17 cellular contexts compared by ENCODE assay signal in genomic region chr6:156790711-156791110, GRCh38. TPM values are rescaled to one million over a fixed set of nuclear protein-coding genes. Genes with fewer than 3 reads are reported as not detected.
A peak's percentile ranks its signal among the peaks of the same experiment; 100 is the strongest.
DNase-seq lines count a peak whose midpoint lies in the region; ATAC-seq and TF ChIP-seq lines count a peak whose summit lies in the region.
"Had no signal": no experiment of that assay in that cellular context is flagged by ENCODE, and none has a peak within 500 bp of the region (broad histone marks: within the 10 kb centered on the region; RNA-seq: fewer than 3 reads in every experiment).

No MANE protein-coding gene starts in this region.

- H3K36me3 Mint-ChIP-seq in activated naive CD8-positive, alpha-beta T cell: peaks cover 2% of the 10 kb centered on the region
- H3K36me3 Mint-ChIP-seq in activated naive CD8-positive, alpha-beta T cell treated with anti-CD3 and anti-CD28 coated beads, Interleukin-2, amount 50 U/mL, for 24 hours (ENCODE audit: low read depth): peaks cover under 1% of the 10 kb centered on the region
- peaks cover under 1% of the 10 kb centered on the region for H3K36me3 Mint-ChIP-seq in endodermal cell (ENCODE audit: low read depth)
- H3K36me3 Mint-ChIP-seq: immature natural killer cell had no signal

- H3K4me1 ChIP-seq in Loucy (ENCODE audit: insufficient read depth, low read length, poor library complexity, severe bottlenecking) (peaks cover 74% of the 10 kb centered on the region), psoas muscle (peaks cover 89% of the 10 kb centered on the region), endodermal cell (ENCODE audit: control insufficient read depth, insufficient read depth, low read length) (no peaks in the 10 kb centered on the region), GM23248 (ENCODE audit: insufficient read depth) (peaks cover 2% of the 10 kb centered on the region)

- no peaks in the 10 kb centered on the region for H3K9me2 ChIP-seq in Loucy (replicated peaks; ENCODE audit: low read depth, low read length)
- no peaks in the 10 kb centered on the region for H3K9me2 ChIP-seq in GM23248 (ENCODE audit: insufficient read depth)

- H3K36me3 ChIP-seq in Loucy (ENCODE audit: insufficient read depth, low read length): peaks cover 7% of the 10 kb centered on the region
- no peaks in the 10 kb centered on the region for H3K36me3 ChIP-seq in psoas muscle (ENCODE audit: insufficient read depth in 1 of 2, low read depth in 1 of 2)
- H3K36me3 ChIP-seq in endodermal cell (ENCODE audit: control insufficient read depth, insufficient read depth, low read length): peaks cover 1% of the 10 kb centered on the region
- peaks cover 4% of the 10 kb centered on the region; the same call in 1 of the 2 replicates for H3K36me3 ChIP-seq in GM23248 (ENCODE audit: low read depth)

- DNase-seq in activated naive CD8-positive, alpha-beta T cell treated with anti-CD3 and anti-CD28 coated beads, Interleukin-2, amount 50 U/mL, for 24 hours: no peak
- DNase-seq in coronary artery (ENCODE audit: low spot score) (no peak), psoas muscle (no peak), endodermal cell (no peak), GM23248 (no peak)
- DNase-seq: activated T-cell treated with anti-CD3 and anti-CD28 coated beads, Interleukin-2, amount 50 U/mL, for 48 hours; GF-D8; immature natural killer cell; PC-9 had no signal

- peaks cover 94% of the 10 kb centered on the region for H4K20me1 ChIP-seq in Loucy (ENCODE audit: insufficient read depth, low read length, poor library complexity, severe bottlenecking)
- H4K20me1 ChIP-seq in GM23248 (ENCODE audit: insufficient read depth): peaks cover 17% of the 10 kb centered on the region; the same call in 1 of the 2 replicates

- WGBS in psoas muscle, 3 donors: 83% methylated on average over 3 of the region's 3 CpGs
- 85 to 100% methylated on average over 2 of the region's 3 CpGs for WGBS in endodermal cell (ENCODE audit: insufficient coverage in 1 of 2, insufficient read length in 1 of 2), 2 experiments
- 95 to 100% methylated on average over 3 of the region's 3 CpGs for WGBS in GM23248 (ENCODE audit: low coverage in 1 of 2, low lambda C conversion rate in 2 of 2, missing lambda C conversion rate in 2 of 2), 2 experiments

- TF ChIP-seq CTCF in Loucy (conservative IDR thresholded peaks at IDR 0.05; ENCODE audit: low read length): no peak
- TF ChIP-seq CTCF in coronary artery (IDR thresholded peaks at IDR 0.05): no peak
- no peak for TF ChIP-seq CTCF in psoas muscle (IDR thresholded peaks at IDR 0.05)
- no peak for TF ChIP-seq CTCF in endodermal cell (conservative IDR thresholded peaks at IDR 0.05)

- peak overlapping the region; percentile 79 for H3K4me2 ChIP-seq in Loucy (ENCODE audit: low read depth, low read length, poor library complexity, severe bottlenecking)
- H3K4me2 ChIP-seq in GM23248 (ENCODE audit: unreplicated experiment): no peak overlapping the region
- H3K4me2 ChIP-seq: PC-9 had no signal

- peak overlapping the region; percentile 38 for H3K27ac Mint-ChIP-seq in activated naive CD8-positive, alpha-beta T cell
- H3K27ac Mint-ChIP-seq in activated naive CD8-positive, alpha-beta T cell treated with anti-CD3 and anti-CD28 coated beads, Interleukin-2, amount 50 U/mL, for 24 hours: no peak overlapping the region
- H3K27ac Mint-ChIP-seq in endodermal cell: no peak overlapping the region

- no peaks in the 10 kb centered on the region for H3F3A ChIP-seq in Loucy (ENCODE audit: low read depth)
- H3F3A ChIP-seq in GM23248 (ENCODE audit: insufficient read depth): no peaks in the 10 kb centered on the region

- H2AFZ ChIP-seq in Loucy (ENCODE audit: low read length) (no peak overlapping the region), GM23248 (no peak overlapping the region)
- H2AFZ ChIP-seq: PC-9 had no signal

- ATAC-seq in activated naive CD8-positive, alpha-beta T cell treated with anti-CD3 and anti-CD28 coated beads, Interleukin-2, amount 50 U/mL, for 24 hours: no peak
- ATAC-seq in psoas muscle: no peak
- no peak for ATAC-seq in HG03469 (IDR thresholded peaks at IDR 0.05; ENCODE audit: unreplicated experiment)
- ATAC-seq: HCT116 had no signal

- peak overlapping the region; percentile 63 for H3K4me3 Mint-ChIP-seq in activated naive CD8-positive, alpha-beta T cell
- no peak overlapping the region for H3K4me3 Mint-ChIP-seq in activated naive CD8-positive, alpha-beta T cell treated with anti-CD3 and anti-CD28 coated beads, Interleukin-2, amount 50 U/mL, for 24 hours
- no peak overlapping the region for H3K4me3 Mint-ChIP-seq in endodermal cell
- H3K4me3 Mint-ChIP-seq: neural crest cell had no signal

- H3K79me2 ChIP-seq in Loucy (ENCODE audit: insufficient read depth, low read length) (peaks cover 100% of the 10 kb centered on the region), GM23248 (ENCODE audit: insufficient read depth) (peaks cover 100% of the 10 kb centered on the region)

- no peaks in the 10 kb centered on the region for H3K9me3 ChIP-seq in Loucy (ENCODE audit: insufficient read depth, low read depth, low read length)
- H3K9me3 ChIP-seq in psoas muscle: no peaks in the 10 kb centered on the region
- no peaks in the 10 kb centered on the region for H3K9me3 ChIP-seq in endodermal cell (ENCODE audit: control insufficient read depth, low read length)
- H3K9me3 ChIP-seq in GM23248 (ENCODE audit: low read depth): no peaks in the 10 kb centered on the region
- H3K9me3 ChIP-seq: SJSA1 had no signal

- H3K27me3 ChIP-seq in Loucy (ENCODE audit: insufficient read depth, low read length, poor library complexity, severe bottlenecking): no peaks in the 10 kb centered on the region
- H3K27me3 ChIP-seq in psoas muscle (ENCODE audit: insufficient read depth in 3 of 3, low read length in 2 of 3): no peaks in the 10 kb centered on the region
- no peaks in the 10 kb centered on the region for H3K27me3 ChIP-seq in endodermal cell (ENCODE audit: control insufficient read depth, insufficient read depth, low read length, poor library complexity, severe bottlenecking)
- no peaks in the 10 kb centered on the region for H3K27me3 ChIP-seq in GM23248 (replicated peaks; ENCODE audit: insufficient read depth)
- H3K27me3 ChIP-seq: foreskin keratinocyte, SJSA1 had no signal

- intact Hi-C loops in psoas muscle (cut with DNase I): loop anchor here in 1 of 2 donors (5.0 kb wide), 1 partner anchor 157 kb away; no protein-coding TSS in a partner anchor

- H3K4me1 Mint-ChIP-seq in activated naive CD8-positive, alpha-beta T cell (ENCODE audit: low read depth): peaks cover 91% of the 10 kb centered on the region
- H3K4me1 Mint-ChIP-seq in activated naive CD8-positive, alpha-beta T cell treated with anti-CD3 and anti-CD28 coated beads, Interleukin-2, amount 50 U/mL, for 24 hours: peaks cover 94% of the 10 kb centered on the region
- peaks cover 56% of the 10 kb centered on the region for H3K4me1 Mint-ChIP-seq in endodermal cell

- H3K9ac ChIP-seq in Loucy (ENCODE audit: low read depth, low read length, poor library complexity, severe bottlenecking): no peak overlapping the region
- H3K9ac ChIP-seq in endodermal cell (ENCODE audit: extremely low read depth, low read length, poor library complexity, severe bottlenecking): no peak overlapping the region
- no peak overlapping the region for H3K9ac ChIP-seq in GM23248

- H3K27me3 Mint-ChIP-seq in activated naive CD8-positive, alpha-beta T cell: no peaks in the 10 kb centered on the region
- H3K27me3 Mint-ChIP-seq in activated naive CD8-positive, alpha-beta T cell treated with anti-CD3 and anti-CD28 coated beads, Interleukin-2, amount 50 U/mL, for 24 hours: no peaks in the 10 kb centered on the region
- no peaks in the 10 kb centered on the region for H3K27me3 Mint-ChIP-seq in endodermal cell (ENCODE audit: insufficient read depth)
- H3K27me3 Mint-ChIP-seq: memory B cell had no signal

- no peaks in the 10 kb centered on the region for H3K9me3 Mint-ChIP-seq in activated naive CD8-positive, alpha-beta T cell (ENCODE audit: low read depth)
- no peaks in the 10 kb centered on the region for H3K9me3 Mint-ChIP-seq in activated naive CD8-positive, alpha-beta T cell treated with anti-CD3 and anti-CD28 coated beads, Interleukin-2, amount 50 U/mL, for 24 hours
- no peaks in the 10 kb centered on the region for H3K9me3 Mint-ChIP-seq in endodermal cell
- H3K9me3 Mint-ChIP-seq: immature natural killer cell, memory B cell, neural crest cell had no signal

- H3K27ac ChIP-seq in coronary artery (no peak overlapping the region), psoas muscle (peak overlapping the region; percentile 25), endodermal cell (ENCODE audit: low read depth, low read length) (no peak overlapping the region), GM23248 (no peak overlapping the region)
- H3K27ac ChIP-seq: foreskin keratinocyte, PC-9, SJSA1 had no signal

- H3K4me3 ChIP-seq in Loucy (ENCODE audit: low read length, poor library complexity, severe bottlenecking) (peak overlapping the region; percentile 12), coronary artery (peak overlapping the region; percentile 42), psoas muscle (peak overlapping the region; percentile 43), endodermal cell (ENCODE audit: low read length) (no peak overlapping the region), GM23248 (no peak overlapping the region)
- H3K4me3 ChIP-seq: PC-9, SJSA1 had no signal

- in situ Hi-C loops in GM23248 (cut with MboI): no loop called here

RNA-seq across cellular contexts. Expression of gene ARID1B, which starts 13.5 kb away (rescaled TPM):
- total RNA-seq in psoas muscle: 10 to 100 TPM; 53.1 to 61.1 (median 55.8) TPM
- polyA plus RNA-seq in psoas muscle: 10 to 100 TPM in 2 of 3 donors, 1 to 10 TPM in 1; 8.1 to 29.2 (median 12.4) TPM
- 100 to 1,000 TPM in 1 of 2 donors, 10 to 100 TPM in 1; 74.0 to 110 TPM for total RNA-seq in endodermal cell
- polyA plus RNA-seq in endodermal cell (2013, experiment 1 of 2): 44.9 TPM
- polyA plus RNA-seq in endodermal cell (2013, experiment 2 of 2): 47.0 TPM
- total RNA-seq in GM23248 (2014; rRNA removed; shearing (Covaris generic)): 19.3 and 25.5 TPM in 2 replicates
- polyA plus RNA-seq in GM23248 (2016; fragmentation: Nextera tagmentation; extraction: Ambion mirVana): 19.3 and 21.2 TPM in 2 replicates

Comparison
In these comparisons a context has a peak if more than half of its experiments do, and no peak if none do; other contexts are left out.
1. H3K4me3 ChIP-seq: peak in Loucy (single experiment), coronary artery (single experiment) and psoas muscle (single experiment); none in endodermal cell (single experiment) and GM23248 (single experiment).